ENCODE assay signal across 18 cellular contexts in genomic region chr12:91419809-91420208, GRCh38.
DNase-seq lines count a peak whose midpoint lies in the region; ATAC-seq, FAIRE-seq and TF ChIP-seq lines count a peak whose summit lies in the region.
"Had no signal": no experiment of that assay in that cellular context is flagged by ENCODE, and none has a peak within 500 bp of the region (broad histone marks: within the 10 kb centered on the region; RNA-seq: fewer than 3 reads in every experiment).

No MANE protein-coding gene starts in this region.

- TF ChIP-seq POLR2A in GM12891 (IDR thresholded peaks at IDR 0.05; ENCODE audit: low read depth, low read length), result no peak

- no peaks in the 10 kb centered on the region for H3K27me3 Mint-ChIP-seq in glutamatergic neuron (ENCODE audit: unreplicated experiment)

- H3K4me3 Mint-ChIP-seq in glutamatergic neuron (ENCODE audit: unreplicated experiment), result no peak overlapping the region
- H3K4me3 Mint-ChIP-seq: B cell; CD4-positive, alpha-beta T cell; IgD-negative memory B cell had no signal

- DNase-seq in DMS79 (lab: John Stamatoyannopoulos, UW) (peak; percentile 45), GM12891 (ENCODE audit: insufficient read length, low spot score) (no peak), NCI-H2107 treated with DMSO at 0.1 percent for 48 hours (lab: John Stamatoyannopoulos, UW; ENCODE audit: unreplicated experiment) (peak; percentile 56), glutamatergic neuron (no peak), NCI-H1930 (lab: John Stamatoyannopoulos, UW) (no peak), hypothalamus (lab: John Stamatoyannopoulos, UW) (no peak)
- DNase-seq: C1 segment of cervical spinal cord; Calu3; CD4-positive, alpha-beta T cell; DMS 273 treated with DMSO at 0.1 percent for 48 hours; EL had no signal

- H3K36me3 Mint-ChIP-seq in glutamatergic neuron (ENCODE audit: unreplicated experiment), result no peaks in the 10 kb centered on the region

- H3K9me3 Mint-ChIP-seq in glutamatergic neuron (ENCODE audit: unreplicated experiment), result no peaks in the 10 kb centered on the region
- H3K9me3 Mint-ChIP-seq: CD4-positive, alpha-beta T cell had no signal

- FAIRE-seq in GM12891 (lab: Jason Lieb, UNC), result peak; percentile 41
- FAIRE-seq: A204.1, G401.6, H54 had no signal

- ATAC-seq in HG03097 (IDR thresholded peaks at IDR 0.05; ENCODE audit: low FRiP score, unreplicated experiment), result no peak
- no peak for ATAC-seq in HG02981 (IDR thresholded peaks at IDR 0.05; ENCODE audit: unreplicated experiment)

- peaks cover 9% of the 10 kb centered on the region for H3K4me1 Mint-ChIP-seq in glutamatergic neuron (ENCODE audit: low read depth, unreplicated experiment)

- H3K27ac Mint-ChIP-seq in glutamatergic neuron (ENCODE audit: unreplicated experiment), result peak overlapping the region; percentile 16
- H3K27ac Mint-ChIP-seq: B cell; CD4-positive, alpha-beta T cell; IgD-negative memory B cell had no signal

- TF ChIP-seq CTCF in glutamatergic neuron (IDR thresholded peaks at IDR 0.05; ENCODE audit: partially characterized antibody, unreplicated experiment), result no peak

TF ChIP-seq in GM12891, 5 proteins besides CTCF, POLR2A, EP300 and RAD21:
- TF ChIP-seq SPI1 (IDR thresholded peaks at IDR 0.05; ENCODE audit: low read depth, low read length) (no peak), PAX5 (IDR thresholded peaks at IDR 0.05; ENCODE audit: insufficient read depth, low read length, severe bottlenecking) (no peak), POLR2AphosphoS5 (IDR thresholded peaks at IDR 0.05; ENCODE audit: low read depth, low read length) (no peak), TAF1 (IDR thresholded peaks at IDR 0.05; ENCODE audit: low read depth, low read length) (no peak), POU2F2 (IDR thresholded peaks at IDR 0.05; ENCODE audit: low read depth, low read length) (no peak)

Comparison
In these comparisons a context has a peak if more than half of its experiments do, and no peak if none do; other contexts are left out.
1. DNase-seq: peak in DMS79 (single experiment) and NCI-H2107 treated with DMSO at 0.1 percent for 48 hours (single experiment); none in GM12891 (single experiment), glutamatergic neuron (single experiment), NCI-H1930 (0 of 2) and hypothalamus (0 of 51).